ENCODE assay signal across 9 cellular contexts in the genomic region with DNA sequence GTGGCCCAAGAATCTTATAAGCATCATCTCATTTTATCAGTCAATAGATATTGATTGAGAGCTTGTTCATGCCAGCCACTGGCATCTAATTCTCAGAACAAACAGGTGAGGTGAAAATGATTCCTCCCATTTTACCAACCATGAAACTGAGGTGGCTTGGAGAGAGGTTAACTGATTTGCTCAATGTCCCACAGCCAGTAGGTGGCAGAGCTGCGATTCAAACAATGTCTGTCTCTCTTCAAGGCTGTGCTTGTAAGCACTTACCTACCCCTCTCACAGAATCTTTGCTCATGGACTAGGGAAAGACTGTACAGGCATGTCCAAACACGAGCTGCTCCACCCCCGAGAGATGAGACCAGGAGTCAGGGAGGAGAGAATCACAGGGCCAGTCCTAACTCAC. TPM values are rescaled to one million over a fixed set of nuclear protein-coding genes. Genes with fewer than 3 reads are reported as not detected.
DNase-seq lines count a peak whose midpoint lies in the region; ATAC-seq and TF ChIP-seq lines count a peak whose summit lies in the region.
"Had no signal": no experiment of that assay in that cellular context is flagged by ENCODE, and none has a peak within 500 bp of the region (broad histone marks: within the 10 kb centered on the region; RNA-seq: fewer than 3 reads in every experiment).

No MANE protein-coding gene starts in this region.

- no peaks in the 10 kb centered on the region for H3K9me3 ChIP-seq in smooth muscle cell (replicated peaks; ENCODE audit: low read depth)

- no peak overlapping the region for H2AFZ ChIP-seq in smooth muscle cell (ENCODE audit: low read depth)

- no peak overlapping the region for H3K4me2 ChIP-seq in smooth muscle cell

- H3K4me1 ChIP-seq in smooth muscle cell (ENCODE audit: low read depth): no peaks in the 10 kb centered on the region

- H3K27me3 ChIP-seq in smooth muscle cell (ENCODE audit: low read depth): peaks cover 20% of the 10 kb centered on the region

- no peaks in the 10 kb centered on the region for H4K20me1 ChIP-seq in smooth muscle cell (ENCODE audit: low read depth)

- H3K4me3 ChIP-seq in AG04449 (ENCODE audit: low read depth, low read length) (no peak overlapping the region), NB4 (ENCODE audit: low read depth, low read length) (no peak overlapping the region), smooth muscle cell (no peak overlapping the region)

- no peaks in the 10 kb centered on the region for H3F3A ChIP-seq in smooth muscle cell (ENCODE audit: low read depth)

- no peaks in the 10 kb centered on the region for H3K79me2 ChIP-seq in smooth muscle cell (ENCODE audit: low read depth)

- H3K9ac ChIP-seq in smooth muscle cell (ENCODE audit: low read depth): no peak overlapping the region

- intact Hi-C loops in Right ventricle myocardium inferior (cut with DNase I): no loop called here

- H3K27me3 Mint-ChIP-seq in stimulated activated memory B cell treated with anti-CD40 and anti-IgM and Interleukin-4, amounts not matched to agents 10 μg/mL and 1 μg/mL and 100 μg/mL, for 72 hours: peaks cover 52% of the 10 kb centered on the region

- CTCF ChIA-PET in AG04449 (lab: Yijun Ruan, JAX): interaction anchor here (0.9 to 1.7 kb wide), 3 partner anchors 13 to 216 kb away, joined by 3 to 5 read pairs (median 3); no protein-coding TSS in a partner anchor

- no peaks in the 10 kb centered on the region for H3K9me3 Mint-ChIP-seq in stimulated activated memory B cell treated with anti-CD40 and anti-IgM and Interleukin-4, amounts not matched to agents 10 μg/mL and 1 μg/mL and 100 μg/mL, for 72 hours
- H3K9me3 Mint-ChIP-seq: central memory CD8-positive, alpha-beta T cell had no signal

- no peak for DNase-seq in AG04449 (ENCODE audit: low read depth, low spot score)
- peak; percentile 30 for DNase-seq in G401 (ENCODE audit: low spot score)
- peak; percentile 61 for DNase-seq in NB4 (ENCODE audit: low read depth)
- peak; percentile 5 to 26 for DNase-seq in dermis microvascular lymphatic vessel endothelial cell (ENCODE audit: low read depth in 2 of 2)
- DNase-seq in smooth muscle cell (lab: John Stamatoyannopoulos, UW; ENCODE audit: unreplicated experiment): no peak
- DNase-seq in Right ventricle myocardium inferior (ENCODE audit: missing footprints): no peak

- no peak overlapping the region for H3K4me3 Mint-ChIP-seq in stimulated activated memory B cell treated with anti-CD40 and anti-IgM and Interleukin-4, amounts not matched to agents 10 μg/mL and 1 μg/mL and 100 μg/mL, for 72 hours
- H3K4me3 Mint-ChIP-seq: central memory CD8-positive, alpha-beta T cell had no signal

- no peak overlapping the region for H3K27ac ChIP-seq in smooth muscle cell (ENCODE audit: low read depth)

- H3K27ac Mint-ChIP-seq in stimulated activated memory B cell treated with anti-CD40 and anti-IgM and Interleukin-4, amounts not matched to agents 10 μg/mL and 1 μg/mL and 100 μg/mL, for 72 hours: no peak overlapping the region

- peak; percentile 37 for TF ChIP-seq CTCF in AG04449 (IDR thresholded peaks at IDR 0.05; ENCODE audit: insufficient read depth, low read length, missing control alignments)
- TF ChIP-seq CTCF in NB4 (IDR thresholded peaks at IDR 0.05; ENCODE audit: low read depth, low read length): peak; percentile 68
- peak; percentile 23 for TF ChIP-seq CTCF in smooth muscle cell (IDR thresholded peaks at IDR 0.05; ENCODE audit: borderline replicate concordance, insufficient read depth, poor library complexity, severe bottlenecking)

- no peak for TF ChIP-seq POLR2A in NB4 (IDR thresholded peaks at IDR 0.05; ENCODE audit: extremely low read depth, insufficient read length)

- POLR2A ChIA-PET in AG04449 (lab: Yijun Ruan, JAX): no interaction called here

- no peaks in the 10 kb centered on the region for H3K36me3 Mint-ChIP-seq in stimulated activated memory B cell treated with anti-CD40 and anti-IgM and Interleukin-4, amounts not matched to agents 10 μg/mL and 1 μg/mL and 100 μg/mL, for 72 hours

- no peak for ATAC-seq in stimulated activated memory B cell treated with anti-CD40 and anti-IgM and Interleukin-4, amounts not matched to agents 10 μg/mL and 1 μg/mL and 100 μg/mL, for 72 hours
- no peak for ATAC-seq in Right ventricle myocardium inferior
- ATAC-seq in HG03432 (IDR thresholded peaks at IDR 0.05; ENCODE audit: unreplicated experiment): no peak

- in situ Hi-C loops in G401 (cut with HindIII; ENCODE audit: low sequenced_read_pairs): no loop called here

- H3K4me1 Mint-ChIP-seq in stimulated activated memory B cell treated with anti-CD40 and anti-IgM and Interleukin-4, amounts not matched to agents 10 μg/mL and 1 μg/mL and 100 μg/mL, for 72 hours: peaks cover 13% of the 10 kb centered on the region
- H3K4me1 Mint-ChIP-seq: central memory CD8-positive, alpha-beta T cell had no signal

- 16% methylated on average over 3 of the region's 3 CpGs for WGBS in smooth muscle cell (ENCODE audit: low lambda C conversion rate)

- no peaks in the 10 kb centered on the region for H3K36me3 ChIP-seq in smooth muscle cell (ENCODE audit: low read depth)

RNA-seq across cellular contexts. Expression of gene GSX1, which starts 21.5 kb away (rescaled TPM):
- not detected in 2 replicates for total RNA-seq in G401 (2014; rRNA removed; shearing (Covaris generic))
- total RNA-seq in dermis microvascular lymphatic vessel endothelial cell (not detected in 2 replicates), smooth muscle cell (not detected in 2 replicates), Right ventricle myocardium inferior (not detected)
- not detected in 2 replicates for polyA plus RNA-seq in smooth muscle cell

Comparison
In these comparisons a context has a peak if more than half of its experiments do, and no peak if none do; other contexts are left out.
1. DNase-seq: peak in G401 (single experiment), NB4 (single experiment) and dermis microvascular lymphatic vessel endothelial cell (2 of 2); none in AG04449 (single experiment), smooth muscle cell (single experiment) and Right ventricle myocardium inferior (single experiment).
2. Peak in every context shown above with its lines, with median percentiles within 50 percentile points of each other: CTCF ChIP-seq.